ENCODE assay signal across 20 cellular contexts in genomic region chr6:80465513-80465912, GRCh38.
DNase-seq lines count a peak whose midpoint lies in the region; ATAC-seq and TF ChIP-seq lines count a peak whose summit lies in the region.
"Had no signal": no experiment of that assay in that cellular context is flagged by ENCODE, and none has a peak within 500 bp of the region (broad histone marks: within the 10 kb centered on the region; RNA-seq: fewer than 3 reads in every experiment).

No MANE protein-coding gene starts in this region.

- TF ChIP-seq POLR2A in right lobe of liver (IDR thresholded peaks at IDR 0.05) (no peak), Peyer's patch (IDR thresholded peaks at IDR 0.05) (no peak)

- DNase-seq in Ammon's horn (ENCODE audit: low spot score) (peak; percentile 5), NCI-H460 (ENCODE audit: extremely low read depth, low read depth) (peak; percentile 25), fibroblast of gingiva (ENCODE audit: low read depth) (peak; percentile 51), right lobe of liver (no peak), right atrium auricular region (ENCODE audit: low spot score) (no peak), Peyer's patch (no peak)
- DNase-seq in activated CD4-positive, alpha-beta T cell treated with anti-CD3 and anti-CD28 coated beads, Interleukin-2, amount 10 ng/mL, durations not matched to agents 24 days and 14 days: no peak
- DNase-seq: 8988T; ACHN; AML-193; C1 segment of cervical spinal cord; Calu3; CD4-positive, alpha-beta memory T cell; COR-L47; DMS53; DMS79 treated with DMSO at 0.1 percent for 48 hours; GM23248; H7; HCEC 1CT had no signal

- 24% methylated on average over 2 of the region's 2 CpGs for WGBS in right lobe of liver (ENCODE audit: insufficient coverage, low coverage, low lambda C conversion rate, missing lambda C conversion rate)

- H3K27ac ChIP-seq in right lobe of liver (no peak overlapping the region), right atrium auricular region (no peak overlapping the region), Peyer's patch (no peak overlapping the region)
- H3K27ac ChIP-seq: A549, GM23248 had no signal

- H3K27me3 ChIP-seq in right lobe of liver (no peaks in the 10 kb centered on the region), right atrium auricular region (no peaks in the 10 kb centered on the region), Peyer's patch (no peaks in the 10 kb centered on the region)

- no peaks in the 10 kb centered on the region for H3K9me3 ChIP-seq in right lobe of liver
- no peaks in the 10 kb centered on the region for H3K9me3 ChIP-seq in right atrium auricular region
- peaks cover 0 to 1% (median 0%) of the 10 kb centered on the region in 4 donors for H3K9me3 ChIP-seq in Peyer's patch
- H3K9me3 ChIP-seq: A549 had no signal

- H3K36me3 ChIP-seq in right lobe of liver (no peaks in the 10 kb centered on the region), right atrium auricular region (no peaks in the 10 kb centered on the region), Peyer's patch (no peaks in the 10 kb centered on the region)

- intact Hi-C loops in right lobe of liver (cut with DNase I): no loop called here
- intact Hi-C loops in activated CD4-positive, alpha-beta T cell treated with anti-CD3 and anti-CD28 coated beads, Interleukin-2, amount 10 ng/mL, durations not matched to agents 24 days and 14 days (cut with micrococcal nuclease): no loop called here

- H3K4me1 ChIP-seq in right lobe of liver (peaks cover 0 to 8% (median 3%) of the 10 kb centered on the region in 4 donors), right atrium auricular region (no peaks in the 10 kb centered on the region), Peyer's patch (no peaks in the 10 kb centered on the region)
- H3K4me1 ChIP-seq: A549 had no signal

- H3K27me3 Mint-ChIP-seq in activated CD4-positive, alpha-beta T cell treated with anti-CD3 and anti-CD28 coated beads, Interleukin-2, amount 10 ng/mL, durations not matched to agents 24 days and 14 days: no peaks in the 10 kb centered on the region
- H3K27me3 Mint-ChIP-seq: CD4-positive, alpha-beta memory T cell had no signal

- no peaks in the 10 kb centered on the region for H3K4me1 Mint-ChIP-seq in activated CD4-positive, alpha-beta T cell treated with anti-CD3 and anti-CD28 coated beads, Interleukin-2, amount 10 ng/mL, durations not matched to agents 24 days and 14 days
- H3K4me1 Mint-ChIP-seq: CD4-positive, alpha-beta memory T cell had no signal

- ATAC-seq in right lobe of liver: peak; percentile 79 to 90 (median 84)
- ATAC-seq: A549 had no signal

- no peak overlapping the region for H3K27ac Mint-ChIP-seq in activated CD4-positive, alpha-beta T cell treated with anti-CD3 and anti-CD28 coated beads, Interleukin-2, amount 10 ng/mL, durations not matched to agents 24 days and 14 days
- H3K27ac Mint-ChIP-seq: CD4-positive, alpha-beta memory T cell had no signal

- H3K4me3 Mint-ChIP-seq in activated CD4-positive, alpha-beta T cell treated with anti-CD3 and anti-CD28 coated beads, Interleukin-2, amount 10 ng/mL, durations not matched to agents 24 days and 14 days: no peak overlapping the region
- H3K4me3 Mint-ChIP-seq: CD4-positive, alpha-beta memory T cell had no signal

- TF ChIP-seq CTCF in right lobe of liver (IDR thresholded peaks at IDR 0.05): no peak
- no peak for TF ChIP-seq CTCF in right atrium auricular region (IDR thresholded peaks at IDR 0.05)
- no peak for TF ChIP-seq CTCF in Peyer's patch (IDR thresholded peaks at IDR 0.05)

- no peaks in the 10 kb centered on the region for H3K9me3 Mint-ChIP-seq in activated CD4-positive, alpha-beta T cell treated with anti-CD3 and anti-CD28 coated beads, Interleukin-2, amount 10 ng/mL, durations not matched to agents 24 days and 14 days
- H3K9me3 Mint-ChIP-seq: CD4-positive, alpha-beta memory T cell had no signal

- H3K36me3 Mint-ChIP-seq in activated CD4-positive, alpha-beta T cell treated with anti-CD3 and anti-CD28 coated beads, Interleukin-2, amount 10 ng/mL, durations not matched to agents 24 days and 14 days (ENCODE audit: low read depth): no peaks in the 10 kb centered on the region
- H3K36me3 Mint-ChIP-seq: CD4-positive, alpha-beta memory T cell had no signal

- H3K4me3 ChIP-seq in right lobe of liver (no peak overlapping the region), right atrium auricular region (no peak overlapping the region), Peyer's patch (no peak overlapping the region)
- H3K4me3 ChIP-seq: A549, GM23248 had no signal

Comparison
In these comparisons a context has a peak if more than half of its experiments do, and no peak if none do; other contexts are left out.
1. DNase-seq: peak in Ammon's horn (single experiment), NCI-H460 (single experiment) and fibroblast of gingiva (single experiment); none in right lobe of liver (0 of 3), activated CD4-positive, alpha-beta T cell treated with anti-CD3 and anti-CD28 coated beads, Interleukin-2, amount 10 ng/mL, durations not matched to agents 24 days and 14 days (single experiment), right atrium auricular region (single experiment) and Peyer's patch (0 of 3).